ENCODE assay signal across 8 cellular contexts in the genomic region with DNA sequence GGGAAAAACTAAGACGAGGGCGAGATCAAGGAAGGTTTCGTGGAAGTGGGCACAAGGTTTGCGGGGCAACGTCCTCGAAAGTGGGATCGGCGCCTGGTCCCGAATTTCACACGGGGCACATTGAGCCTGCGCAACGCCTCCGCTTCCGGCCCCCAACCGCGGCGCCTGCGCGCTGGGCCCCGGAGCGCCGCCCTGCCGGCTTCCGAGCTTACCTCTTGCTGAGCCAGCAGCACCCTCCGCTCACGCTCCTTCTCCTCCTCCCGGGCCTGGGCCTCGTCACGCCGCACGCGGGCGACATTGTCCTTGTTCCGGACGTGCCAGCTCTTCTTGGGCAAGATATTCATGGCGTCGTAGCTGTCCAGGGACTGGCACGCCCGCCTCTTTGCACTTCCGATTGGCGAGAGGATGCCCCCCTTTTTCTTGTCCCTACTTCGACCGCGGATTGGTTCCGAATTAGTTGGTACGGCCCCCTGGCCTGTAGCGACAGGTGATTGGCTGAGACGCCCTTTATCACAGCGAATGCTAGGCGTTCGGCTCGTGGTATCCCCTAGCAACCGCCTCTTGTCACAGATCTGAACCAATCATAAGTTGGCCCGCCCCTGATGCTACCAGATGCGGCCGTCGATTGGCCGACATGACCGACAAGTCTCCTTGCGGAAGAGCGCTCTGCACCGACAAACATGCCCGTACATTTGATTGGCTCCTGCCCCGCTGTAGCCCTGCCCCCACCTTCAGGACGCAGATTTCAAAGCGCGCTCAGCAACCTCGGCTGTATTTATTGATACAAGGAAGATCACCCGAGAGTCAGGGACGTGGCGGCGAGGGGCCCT. TPM values are rescaled to one million over a fixed set of nuclear protein-coding genes. Genes with fewer than 3 reads are reported as not detected.
DNase-seq lines count a peak whose midpoint lies in the region; ATAC-seq and TF ChIP-seq lines count a peak whose summit lies in the region.

A gene (minus strand): TSS at position 370 of the 830 bp plus-strand sequence. CDS start 26 bp downstream, at position 344.

- TF ChIP-seq EP300 in SK-N-SH (IDR thresholded peaks at IDR 0.05; ENCODE audit: borderline replicate concordance in 1 of 2, low read depth in 1 of 2, low read length in 1 of 2): no peak

- H3K36me3 Mint-ChIP-seq in activated naive CD8-positive, alpha-beta T cell: peaks cover 5% of the 10 kb centered on the region

- no peaks in the 10 kb centered on the region for H3K9me2 ChIP-seq in SK-N-SH

- H3F3A ChIP-seq in SK-N-SH (replicated peaks; ENCODE audit: insufficient read depth): peaks cover 4% of the 10 kb centered on the region

- H3K27me3 Mint-ChIP-seq in activated naive CD8-positive, alpha-beta T cell: no peaks in the 10 kb centered on the region

- peak within 1 kb of the TSS; percentile 97 for H3K27ac ChIP-seq in SK-N-SH (ENCODE audit: low read depth in 2 of 2, low read length in 1 of 2)
- H3K27ac ChIP-seq in thoracic aorta: peak within 1 kb of the TSS; percentile 92 to 99

- peaks cover 7 to 19% of the 10 kb centered on the region in 2 experiments; a peak in 2 of 4 replicates for H3K4me1 ChIP-seq in SK-N-SH (ENCODE audit: control insufficient read depth in 1 of 2, insufficient read depth in 2 of 2, low read depth in 1 of 2, low read length in 1 of 2)
- H3K4me1 ChIP-seq in thoracic aorta (ENCODE audit: control insufficient read depth in 1 of 2, low read depth in 2 of 2): peaks cover 16 to 29% of the 10 kb centered on the region in 2 donors

- no peaks in the 10 kb centered on the region for H3K9me3 Mint-ChIP-seq in activated naive CD8-positive, alpha-beta T cell (ENCODE audit: low read depth)

- H3K36me3 ChIP-seq in SK-N-SH (replicated peaks in 1 of 2; ENCODE audit: control insufficient read depth in 1 of 2, insufficient read depth in 2 of 2, low read length in 1 of 2) (peaks cover 21 to 26% of the 10 kb centered on the region in 2 experiments), thoracic aorta (peaks cover 26% of the 10 kb centered on the region)

- TF ChIP-seq CTCF in GM10248 (IDR thresholded peaks at IDR 0.05; ENCODE audit: control extremely low read depth, extremely low read depth, low read depth, missing control alignments) (peak; percentile 20), SK-N-SH (IDR thresholded peaks at IDR 0.05) (peak; percentile 43), omental fat pad (IDR thresholded peaks at IDR 0.05) (no peak), thoracic aorta (IDR thresholded peaks at IDR 0.05) (peak; percentile 16)

- CTCF ChIA-PET in GM10248 (lab: Yijun Ruan, JAX): interaction anchor here (0.9 to 3.4 kb wide), 10 partner anchors 9 to 107 kb away, joined by 3 to 12 read pairs (median 4); a partner anchor contains a TSS
- CTCF ChIA-PET in SK-N-SH (lab: Yijun Ruan, JAX): interaction anchor here (0.6 to 2.3 kb wide), 8 partner anchors 9 to 130 kb away, joined by 3 to 13 read pairs (median 4); a partner anchor contains a TSS

- H3K4me3 Mint-ChIP-seq in activated naive CD8-positive, alpha-beta T cell: peak within 1 kb of the TSS; percentile 99

- H3K9me3 ChIP-seq in SK-N-SH (no peaks in the 10 kb centered on the region), thoracic aorta (no peaks in the 10 kb centered on the region)

- peak within 1 kb of the TSS; percentile 92 for H2AFZ ChIP-seq in SK-N-SH (ENCODE audit: low read depth)

- TF ChIP-seq RAD21 in SK-N-SH (IDR thresholded peaks at IDR 0.05; ENCODE audit: low read length): no peak

- peaks cover 19% of the 10 kb centered on the region; the same call in 1 of the 2 replicates for H3K79me2 ChIP-seq in SK-N-SH (ENCODE audit: insufficient read depth)

- H3K4me3 ChIP-seq in SK-N-SH (ENCODE audit: low read depth in 2 of 2, low read length in 1 of 2): peak within 1 kb of the TSS; percentile 83 to 92
- H3K4me3 ChIP-seq in thoracic aorta: peak within 1 kb of the TSS; percentile 80

- H3K4me1 Mint-ChIP-seq in activated naive CD8-positive, alpha-beta T cell (ENCODE audit: low read depth): peaks cover 67% of the 10 kb centered on the region

- peak within 1 kb of the TSS; percentile 88 for H3K9ac ChIP-seq in SK-N-SH

- H3K4me2 ChIP-seq in SK-N-SH: peak within 1 kb of the TSS; percentile 94

- H3K27me3 ChIP-seq in SK-N-SH (ENCODE audit: insufficient read depth) (no peaks in the 10 kb centered on the region), thoracic aorta (replicated peaks; ENCODE audit: insufficient read depth) (peaks cover under 1% of the 10 kb centered on the region)

- WGBS in SK-N-SH (ENCODE audit: low lambda C conversion rate): 2% methylated on average over 40 of the region's 72 CpGs

- H4K20me1 ChIP-seq in SK-N-SH (ENCODE audit: insufficient read depth): no peaks in the 10 kb centered on the region

- DNase-seq in GM10248 (ENCODE audit: extremely low spot score) (peak; percentile 98), NCI-H1048 (lab: John Stamatoyannopoulos, UW) (peak; percentile 99), SK-N-SH (peak; percentile 97), glomerular visceral epithelial cell (ENCODE audit: extremely low spot score) (peak; percentile 100), omental fat pad (ENCODE audit: low spot score) (peak; percentile 98), thoracic aorta (ENCODE audit: low spot score) (peak; percentile 100)

- peak within 1 kb of the TSS; percentile 99 for H3K27ac Mint-ChIP-seq in activated naive CD8-positive, alpha-beta T cell

- POLR2A ChIA-PET in GM10248 (lab: Yijun Ruan, JAX) (interaction anchor here (0.5 to 2.5 kb wide), 4 partner anchors 22 to 45 kb away, joined by 3 to 10 read pairs (median 4); a partner anchor contains a TSS), SK-N-SH (lab: Yijun Ruan, JAX) (interaction anchor here (0.6 to 1.7 kb wide), 4 partner anchors 9 to 30 kb away, joined by 3 to 9 read pairs (median 5); a partner anchor contains a TSS)

- ATAC-seq in HG02588 (IDR thresholded peaks at IDR 0.05; ENCODE audit: unreplicated experiment): peak; percentile 86
- ATAC-seq in omental fat pad (ENCODE audit: low FRiP score): peak; percentile 95
- ATAC-seq in thoracic aorta (ENCODE audit: insufficient number of reproducible peaks, low FRiP score, low read depth): peak; percentile 98

TF ChIP-seq in SK-N-SH, 30 proteins besides CTCF, POLR2A, EP300 and RAD21 (continues in another document):
- TF ChIP-seq, protein P1, sequence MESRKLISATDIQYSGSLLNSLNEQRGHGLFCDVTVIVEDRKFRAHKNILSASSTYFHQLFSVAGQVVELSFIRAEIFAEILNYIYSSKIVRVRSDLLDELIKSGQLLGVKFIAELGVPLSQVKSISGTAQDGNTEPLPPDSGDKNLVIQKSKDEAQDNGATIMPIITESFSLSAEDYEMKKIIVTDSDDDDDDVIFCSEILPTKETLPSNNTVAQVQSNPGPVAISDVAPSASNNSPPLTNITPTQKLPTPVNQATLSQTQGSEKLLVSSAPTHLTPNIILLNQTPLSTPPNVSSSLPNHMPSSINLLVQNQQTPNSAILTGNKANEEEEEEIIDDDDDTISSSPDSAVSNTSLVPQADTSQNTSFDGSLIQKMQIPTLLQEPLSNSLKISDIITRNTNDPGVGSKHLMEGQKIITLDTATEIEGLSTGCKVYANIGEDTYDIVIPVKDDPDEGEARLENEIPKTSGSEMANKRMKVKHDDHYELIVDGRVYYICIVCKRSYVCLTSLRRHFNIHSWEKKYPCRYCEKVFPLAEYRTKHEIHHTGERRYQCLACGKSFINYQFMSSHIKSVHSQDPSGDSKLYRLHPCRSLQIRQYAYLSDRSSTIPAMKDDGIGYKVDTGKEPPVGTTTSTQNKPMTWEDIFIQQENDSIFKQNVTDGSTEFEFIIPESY (IDR thresholded peaks at IDR 0.05; ENCODE audit: borderline replicate concordance, low read depth): no peak
- TF ChIP-seq CHD2 (IDR thresholded peaks at IDR 0.05; ENCODE audit: low read length, partially characterized antibody): peak; percentile 97
- TF ChIP-seq NRF1 (IDR thresholded peaks at IDR 0.05; ENCODE audit: low read depth, low read length): peak; percentile 90
- peak; percentile 34; the same call in 1 of the 2 replicates for TF ChIP-seq TAF1 (IDR thresholded peaks at IDR 0.05; ENCODE audit: borderline replicate concordance, low read depth, low read length)
- TF ChIP-seq POLR2AphosphoS5 (IDR thresholded peaks at IDR 0.05; ENCODE audit: low read depth, low read length): peak; percentile 45; the same call in 1 of the 2 replicates
- TF ChIP-seq, protein P2, sequence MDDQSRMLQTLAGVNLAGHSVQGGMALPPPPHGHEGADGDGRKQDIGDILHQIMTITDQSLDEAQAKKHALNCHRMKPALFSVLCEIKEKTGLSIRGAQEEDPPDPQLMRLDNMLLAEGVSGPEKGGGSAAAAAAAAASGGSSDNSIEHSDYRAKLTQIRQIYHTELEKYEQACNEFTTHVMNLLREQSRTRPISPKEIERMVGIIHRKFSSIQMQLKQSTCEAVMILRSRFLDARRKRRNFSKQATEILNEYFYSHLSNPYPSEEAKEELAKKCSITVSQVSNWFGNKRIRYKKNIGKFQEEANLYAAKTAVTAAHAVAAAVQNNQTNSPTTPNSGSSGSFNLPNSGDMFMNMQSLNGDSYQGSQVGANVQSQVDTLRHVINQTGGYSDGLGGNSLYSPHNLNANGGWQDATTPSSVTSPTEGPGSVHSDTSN (IDR thresholded peaks at IDR 0.05): peak; percentile 96
- peak; percentile 83 for TF ChIP-seq YY1 (IDR thresholded peaks at IDR 0.05; ENCODE audit: low read depth)

RNA-seq across cellular contexts. Expression of the gene that starts here (rescaled TPM):
- 7.7 and 11.4 TPM in 2 replicates for polyA plus RNA-seq in SK-N-SH (2012; rRNA removed)
- 8.3 and 8.4 TPM in 2 replicates for polyA plus RNA-seq in SK-N-SH (2012; cell fraction: cytosol; rRNA removed)
- polyA plus RNA-seq in SK-N-SH (2012; cell fraction: nucleus; rRNA removed): 7.5 and 10.1 TPM in 2 replicates
- 10 to 100 TPM in 1 of 4 donors, 1 to 10 TPM in 3; 5.3 to 12.3 (median 7.4) TPM for total RNA-seq in omental fat pad
- total RNA-seq in thoracic aorta: 1 to 10 TPM; 7.6 to 8.0 TPM

Comparison
In these comparisons a context has a peak if more than half of its experiments do, and no peak if none do; other contexts are left out.
1. Peak in every context shown above with its lines: DNase-seq, ATAC-seq, H3K4me3 ChIP-seq and H3K27ac ChIP-seq.
2. CTCF ChIP-seq: peak in GM10248 (single experiment), SK-N-SH (single experiment) and thoracic aorta (single experiment); none in omental fat pad (0 of 3).